1 cellular context compared by ENCODE assay signal in the genomic region with DNA sequence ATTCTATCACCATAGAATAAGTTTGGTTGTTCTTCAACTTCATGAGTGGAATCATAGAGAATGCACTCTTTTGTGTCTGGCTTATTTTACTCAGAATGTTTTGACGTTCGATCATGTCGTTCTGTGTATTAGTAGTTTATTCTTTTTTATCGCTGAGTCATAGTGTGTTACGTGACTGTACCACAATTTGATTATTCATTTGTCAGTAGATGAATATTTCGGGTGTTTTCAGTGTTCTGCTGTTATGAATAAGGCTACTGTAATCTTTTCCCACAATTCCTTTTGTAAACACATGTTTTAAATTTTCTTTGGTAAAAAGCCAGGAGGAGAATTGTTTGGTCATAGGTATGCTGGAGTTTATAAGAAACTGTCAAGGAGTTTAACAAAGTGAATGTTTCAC.
TF ChIP-seq lines count a peak whose summit lies in the region.

No MANE protein-coding gene starts in this region.

TF ChIP-seq in GM23338, 12 proteins besides CTCF, POLR2A, EP300 and RAD21 (continued from another document):
- TF ChIP-seq ZNF462 (CRISPR knock-in tag; IDR thresholded peaks at IDR 0.05) (no peak), JUNB (IDR thresholded peaks at IDR 0.05; ENCODE audit: unreplicated experiment) (no peak), EZH2 (IDR thresholded peaks at IDR 0.05; ENCODE audit: low read depth, unreplicated experiment) (no peak), CREB1 (CRISPR knock-in tag; IDR thresholded peaks at IDR 0.05; ENCODE audit: low read depth) (no peak), STAT1 (IDR thresholded peaks at IDR 0.05; ENCODE audit: unreplicated experiment) (no peak), NANOG (IDR thresholded peaks at IDR 0.05; ENCODE audit: borderline replicate concordance) (no peak), EZH2phosphoT487 (IDR thresholded peaks at IDR 0.05; ENCODE audit: unreplicated experiment) (no peak), ZNF331 (CRISPR knock-in tag; IDR thresholded peaks at IDR 0.05; ENCODE audit: low read depth) (no peak)
- TF ChIP-seq, protein P1, sequence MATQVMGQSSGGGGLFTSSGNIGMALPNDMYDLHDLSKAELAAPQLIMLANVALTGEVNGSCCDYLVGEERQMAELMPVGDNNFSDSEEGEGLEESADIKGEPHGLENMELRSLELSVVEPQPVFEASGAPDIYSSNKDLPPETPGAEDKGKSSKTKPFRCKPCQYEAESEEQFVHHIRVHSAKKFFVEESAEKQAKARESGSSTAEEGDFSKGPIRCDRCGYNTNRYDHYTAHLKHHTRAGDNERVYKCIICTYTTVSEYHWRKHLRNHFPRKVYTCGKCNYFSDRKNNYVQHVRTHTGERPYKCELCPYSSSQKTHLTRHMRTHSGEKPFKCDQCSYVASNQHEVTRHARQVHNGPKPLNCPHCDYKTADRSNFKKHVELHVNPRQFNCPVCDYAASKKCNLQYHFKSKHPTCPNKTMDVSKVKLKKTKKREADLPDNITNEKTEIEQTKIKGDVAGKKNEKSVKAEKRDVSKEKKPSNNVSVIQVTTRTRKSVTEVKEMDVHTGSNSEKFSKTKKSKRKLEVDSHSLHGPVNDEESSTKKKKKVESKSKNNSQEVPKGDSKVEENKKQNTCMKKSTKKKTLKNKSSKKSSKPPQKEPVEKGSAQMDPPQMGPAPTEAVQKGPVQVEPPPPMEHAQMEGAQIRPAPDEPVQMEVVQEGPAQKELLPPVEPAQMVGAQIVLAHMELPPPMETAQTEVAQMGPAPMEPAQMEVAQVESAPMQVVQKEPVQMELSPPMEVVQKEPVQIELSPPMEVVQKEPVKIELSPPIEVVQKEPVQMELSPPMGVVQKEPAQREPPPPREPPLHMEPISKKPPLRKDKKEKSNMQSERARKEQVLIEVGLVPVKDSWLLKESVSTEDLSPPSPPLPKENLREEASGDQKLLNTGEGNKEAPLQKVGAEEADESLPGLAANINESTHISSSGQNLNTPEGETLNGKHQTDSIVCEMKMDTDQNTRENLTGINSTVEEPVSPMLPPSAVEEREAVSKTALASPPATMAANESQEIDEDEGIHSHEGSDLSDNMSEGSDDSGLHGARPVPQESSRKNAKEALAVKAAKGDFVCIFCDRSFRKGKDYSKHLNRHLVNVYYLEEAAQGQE (IDR thresholded peaks at IDR 0.05; ENCODE audit: unreplicated experiment) = no peak
